In the genomic region with DNA sequence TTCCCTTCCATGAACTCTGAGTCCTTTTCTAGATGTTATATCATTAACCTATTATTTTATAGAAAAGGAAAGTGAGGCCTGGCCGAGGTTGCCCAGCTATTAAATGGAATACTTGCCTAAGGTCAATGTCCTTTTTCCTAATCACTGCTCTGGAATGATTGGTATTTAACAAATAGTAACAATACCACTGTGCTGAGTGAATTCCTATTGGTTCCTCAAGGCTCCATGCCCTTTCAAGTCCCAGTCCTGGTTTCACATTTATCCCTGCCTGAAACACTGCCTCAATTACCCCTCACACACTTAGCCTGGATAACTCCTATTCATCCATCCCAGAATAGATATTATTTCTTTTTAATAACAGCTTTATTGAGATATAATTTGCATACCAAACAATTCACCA, we compare ENCODE assay signal across 13 cellular contexts. TPM values are rescaled to one million over a fixed set of nuclear protein-coding genes. Genes with fewer than 3 reads are reported as not detected.
DNase-seq lines count a peak whose midpoint lies in the region; ATAC-seq and TF ChIP-seq lines count a peak whose summit lies in the region.
"Had no signal": no experiment of that assay in that cellular context is flagged by ENCODE, and none has a peak within 500 bp of the region (broad histone marks: within the 10 kb centered on the region; RNA-seq: fewer than 3 reads in every experiment).

No MANE protein-coding gene starts in this region.

- H3K4me3 ChIP-seq in AG10803 (ENCODE audit: low read length), result no peak overlapping the region

- no peak for TF ChIP-seq CTCF in AG10803 (conservative IDR thresholded peaks at IDR 0.05; ENCODE audit: low read length)

- peak; percentile 64 for DNase-seq in AG10803 (ENCODE audit: low read depth)
- DNase-seq in LoVo (ENCODE audit: low spot score), result peak; percentile 9
- peak; percentile 67 for DNase-seq in dermis blood vessel endothelial cell
- peak; percentile 76 for DNase-seq in kidney tubule cell (ENCODE audit: low spot score)
- DNase-seq in activated T-cell treated with anti-CD3 and anti-CD28 coated beads, Interleukin-2, amount 50 U/mL, for 48 hours, result no peak
- DNase-seq in stimulated activated CD4-positive, alpha-beta T cell treated with anti-CD3 and anti-CD28 coated beads, Interleukin-4, amount 100 ng/mL, for 1 hour, result no peak
- DNase-seq: activated naive CD4-positive, alpha-beta T cell; GOT3; NCI-H345; RPMI8226 had no signal

- ATAC-seq in HG03139 (IDR thresholded peaks at IDR 0.05; ENCODE audit: unreplicated experiment), result no peak
- ATAC-seq in HG02973 (IDR thresholded peaks at IDR 0.05; ENCODE audit: unreplicated experiment), result no peak

RNA-seq across cellular contexts. Expression of gene TCEAL9, which starts 6.2 kb away (rescaled TPM):
- 112 and 140 TPM in 2 replicates for total RNA-seq in dermis blood vessel endothelial cell

RNA-seq across cellular contexts. Expression of gene BEX3, which starts 13.8 kb away (rescaled TPM):
- 258 and 269 TPM in 2 replicates for total RNA-seq in dermis blood vessel endothelial cell

RNA-seq across cellular contexts. Expression of gene TCEAL7, which starts 32.5 kb away (rescaled TPM):
- 0.28 and 1.2 TPM in 2 replicates for total RNA-seq in dermis blood vessel endothelial cell
- total RNA-seq: B cell had no signal

RNA-seq across cellular contexts. Expression of gene BEX2, which starts 51.7 kb away (rescaled TPM):
- total RNA-seq in dermis blood vessel endothelial cell, result 0.56 and 0.68 TPM in 2 replicates

Comparison
In these comparisons a context has a peak if more than half of its experiments do, and no peak if none do; other contexts are left out.
1. DNase-seq: peak in AG10803 (single experiment), LoVo (single experiment), dermis blood vessel endothelial cell (single experiment) and kidney tubule cell (single experiment); none in activated T-cell treated with anti-CD3 and anti-CD28 coated beads, Interleukin-2, amount 50 U/mL, for 48 hours (0 of 2) and stimulated activated CD4-positive, alpha-beta T cell treated with anti-CD3 and anti-CD28 coated beads, Interleukin-4, amount 100 ng/mL, for 1 hour (single experiment).